In the genomic region with DNA sequence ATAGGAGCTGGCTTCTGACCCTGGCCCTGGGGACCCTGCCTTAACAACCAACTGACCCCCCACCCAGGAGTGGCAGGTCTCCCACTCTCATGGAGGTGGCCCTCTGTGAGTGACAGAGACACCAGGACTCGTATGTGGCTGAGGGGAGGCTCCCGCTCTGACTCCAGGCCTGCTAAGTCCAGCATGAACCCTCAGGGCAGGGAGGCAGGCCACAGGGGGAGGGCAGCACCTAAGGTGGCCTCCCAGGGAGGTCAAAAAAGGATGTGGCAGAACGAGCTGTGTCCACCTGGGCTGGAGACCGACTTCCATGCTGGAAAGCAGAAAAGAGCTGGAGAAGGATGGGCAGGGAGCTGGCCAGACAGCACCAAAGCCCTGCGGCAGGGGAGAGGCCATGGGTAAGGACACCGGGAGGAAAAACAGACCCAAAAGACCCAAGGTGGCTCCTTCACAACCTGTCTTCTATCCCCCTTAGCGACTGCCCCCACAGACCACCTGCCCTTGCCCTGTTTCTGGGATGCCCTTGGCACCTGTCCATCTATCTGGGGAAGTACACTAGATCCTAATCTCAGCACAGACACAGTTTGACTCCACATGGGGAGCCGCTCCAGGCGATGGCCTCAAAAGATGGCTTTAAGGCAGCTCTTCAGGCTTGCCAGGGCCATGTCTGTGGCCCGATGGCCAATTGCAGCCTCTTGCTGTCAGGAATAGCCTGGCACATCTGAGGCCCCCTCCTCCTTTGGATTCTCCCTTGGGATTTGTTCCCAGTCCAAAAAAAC, we compare ENCODE assay signal across 12 cellular contexts. TPM values are rescaled to one million over a fixed set of nuclear protein-coding genes. Genes with fewer than 3 reads are reported as not detected.
DNase-seq lines count a peak whose midpoint lies in the region; ATAC-seq and TF ChIP-seq lines count a peak whose summit lies in the region.
"Had no signal": no experiment of that assay in that cellular context is flagged by ENCODE, and none has a peak within 500 bp of the region (broad histone marks: within the 10 kb centered on the region; RNA-seq: fewer than 3 reads in every experiment).

No MANE protein-coding gene starts in this region.

- H3K9me3 ChIP-seq in left ventricle myocardium inferior (replicated peaks) = no peaks in the 10 kb centered on the region
- no peaks in the 10 kb centered on the region for H3K9me3 ChIP-seq in heart left ventricle
- H3K9me3 ChIP-seq: upper lobe of left lung had no signal

- TF ChIP-seq CTCF in left ventricle myocardium inferior (IDR thresholded peaks at IDR 0.05; ENCODE audit: borderline replicate concordance) (no peak), heart left ventricle (IDR thresholded peaks at IDR 0.05) (no peak), glutamatergic neuron (IDR thresholded peaks at IDR 0.05; ENCODE audit: partially characterized antibody, unreplicated experiment) (no peak), type B pancreatic cell (conservative IDR thresholded peaks at IDR 0.05) (no peak)
- no peak for TF ChIP-seq CTCF in activated CD8-positive, alpha-beta T cell treated with anti-CD3 and anti-CD28 coated beads for 36 hours (IDR thresholded peaks at IDR 0.05)

- H3K27ac ChIP-seq in left ventricle myocardium inferior (replicated peaks) = peak overlapping the region; percentile 72
- H3K27ac ChIP-seq in heart left ventricle = peak overlapping the region in 3 of 12 donors; percentile 17 to 84 (median 74)
- H3K27ac ChIP-seq: C4-2B had no signal

- no peaks in the 10 kb centered on the region for H3K9me3 Mint-ChIP-seq in activated CD8-positive, alpha-beta T cell treated with anti-CD3 and anti-CD28 coated beads for 36 hours
- H3K9me3 Mint-ChIP-seq in glutamatergic neuron (ENCODE audit: unreplicated experiment) (peaks cover 11% of the 10 kb centered on the region), type B pancreatic cell (no peaks in the 10 kb centered on the region)

- H3K4me3 ChIP-seq in left ventricle myocardium inferior (no peak overlapping the region), heart left ventricle (no peak overlapping the region)
- H3K4me3 ChIP-seq: upper lobe of left lung had no signal

- no peak for TF ChIP-seq POLR2A in heart left ventricle (IDR thresholded peaks at IDR 0.05)

- ATAC-seq in heart left ventricle (no peak), HG03342 (IDR thresholded peaks at IDR 0.05; ENCODE audit: unreplicated experiment) (no peak)
- no peak for ATAC-seq in activated CD8-positive, alpha-beta T cell treated with anti-CD3 and anti-CD28 coated beads for 36 hours

- H3K27me3 ChIP-seq in left ventricle myocardium inferior (ENCODE audit: low read depth) = no peaks in the 10 kb centered on the region
- H3K27me3 ChIP-seq in heart left ventricle = no peaks in the 10 kb centered on the region
- H3K27me3 ChIP-seq: upper lobe of left lung had no signal

- 78 to 90% (median 86%) methylated on average over 10 of the region's 10 CpGs for WGBS in heart left ventricle, 4 donors

- peaks cover 28% of the 10 kb centered on the region for H3K36me3 Mint-ChIP-seq in activated CD8-positive, alpha-beta T cell treated with anti-CD3 and anti-CD28 coated beads for 36 hours (ENCODE audit: low read depth)
- H3K36me3 Mint-ChIP-seq in glutamatergic neuron (ENCODE audit: unreplicated experiment) = no peaks in the 10 kb centered on the region
- H3K36me3 Mint-ChIP-seq in type B pancreatic cell = no peaks in the 10 kb centered on the region

- peaks cover 76% of the 10 kb centered on the region for H3K4me1 Mint-ChIP-seq in activated CD8-positive, alpha-beta T cell treated with anti-CD3 and anti-CD28 coated beads for 36 hours (ENCODE audit: low read depth)
- H3K4me1 Mint-ChIP-seq in glutamatergic neuron (ENCODE audit: low read depth, unreplicated experiment) = peaks cover 52% of the 10 kb centered on the region
- peaks cover 24% of the 10 kb centered on the region for H3K4me1 Mint-ChIP-seq in type B pancreatic cell (ENCODE audit: unreplicated experiment)

- H3K27me3 Mint-ChIP-seq in activated CD8-positive, alpha-beta T cell treated with anti-CD3 and anti-CD28 coated beads for 36 hours = no peaks in the 10 kb centered on the region
- peaks cover 6% of the 10 kb centered on the region for H3K27me3 Mint-ChIP-seq in glutamatergic neuron (ENCODE audit: unreplicated experiment)
- H3K27me3 Mint-ChIP-seq in type B pancreatic cell = no peaks in the 10 kb centered on the region
- H3K27me3 Mint-ChIP-seq: progenitor cell of endocrine pancreas had no signal

- DNase-seq in left ventricle myocardium inferior (no peak), heart left ventricle (no peak), glutamatergic neuron (no peak), type B pancreatic cell (ENCODE audit: extremely low spot score, unreplicated experiment) (no peak), NCI-H2107 treated with DMSO at 0.1 percent for 48 hours (lab: John Stamatoyannopoulos, UW; ENCODE audit: unreplicated experiment) (no peak), DMS53 (lab: John Stamatoyannopoulos, UW) (no peak)
- no peak for DNase-seq in activated CD8-positive, alpha-beta T cell treated with anti-CD3 and anti-CD28 coated beads for 36 hours
- DNase-seq: NCI-H1417 treated with DMSO at 0.1 percent for 48 hours, upper lobe of left lung had no signal

- POLR2A ChIA-PET in activated CD8-positive, alpha-beta T cell treated with anti-CD3 and anti-CD28 coated beads for 36 hours (lab: Charles Lee) = interaction anchor here (1.0 to 6.0 kb wide), 3 partner anchors 9 to 46 kb away, joined by 3 to 84 read pairs (median 7); a partner anchor contains a TSS

- H3K36me3 ChIP-seq in left ventricle myocardium inferior (peaks cover 11% of the 10 kb centered on the region), heart left ventricle (peaks cover 0 to 18% (median 11%) of the 10 kb centered on the region in 9 donors)

- intact Hi-C loops in left ventricle myocardium inferior (cut with micrococcal nuclease) (no loop called here), heart left ventricle (cut with DNase I) (no loop called here)
- intact Hi-C loops in activated CD8-positive, alpha-beta T cell treated with anti-CD3 and anti-CD28 coated beads for 36 hours (cut with micrococcal nuclease) = no loop called here

- CTCF ChIA-PET in activated CD8-positive, alpha-beta T cell treated with anti-CD3 and anti-CD28 coated beads for 36 hours (lab: Charles Lee) = interaction anchor here (2.6 kb wide), 1 partner anchor 9 kb away, joined by 14 read pairs; no protein-coding TSS in a partner anchor

- H3K4me3 Mint-ChIP-seq in activated CD8-positive, alpha-beta T cell treated with anti-CD3 and anti-CD28 coated beads for 36 hours = no peak overlapping the region
- H3K4me3 Mint-ChIP-seq in glutamatergic neuron (ENCODE audit: unreplicated experiment) = no peak overlapping the region
- no peak overlapping the region for H3K4me3 Mint-ChIP-seq in type B pancreatic cell

- H3K4me1 ChIP-seq in left ventricle myocardium inferior (peaks cover 90% of the 10 kb centered on the region), heart left ventricle (peaks cover 10 to 85% (median 68%) of the 10 kb centered on the region in 12 donors)

- H3K27ac Mint-ChIP-seq in activated CD8-positive, alpha-beta T cell treated with anti-CD3 and anti-CD28 coated beads for 36 hours = peak overlapping the region; percentile 74
- H3K27ac Mint-ChIP-seq in glutamatergic neuron (ENCODE audit: unreplicated experiment) (peak overlapping the region; percentile 94), type B pancreatic cell (peak overlapping the region; percentile 75)

RNA-seq across cellular contexts. Expression of a gene that starts 10.5 kb away (rescaled TPM):
- 26.8 TPM for total RNA-seq in left ventricle myocardium inferior
- 10 to 100 TPM; 20.4 to 44.0 (median 24.0) TPM for total RNA-seq in heart left ventricle
- polyA plus RNA-seq in heart left ventricle = 10 to 100 TPM; 21.2 to 33.9 TPM
- total RNA-seq in activated CD8-positive, alpha-beta T cell treated with anti-CD3 and anti-CD28 coated beads for 36 hours = 10 to 100 TPM; 60.1 to 62.4 TPM
- total RNA-seq in glutamatergic neuron (ENCODE audit: unreplicated experiment) = 31.9 TPM
- 44.5 and 52.7 TPM in 2 replicates for total RNA-seq in type B pancreatic cell (ENCODE audit: low replicate concordance)

RNA-seq across cellular contexts. Expression of a gene that starts 40.4 kb away (rescaled TPM):
- total RNA-seq in left ventricle myocardium inferior (19.3 TPM), heart left ventricle (10 to 100 TPM in 7 of 9 donors, 1 to 10 TPM in 2; 5.7 to 24.6 (median 17.0) TPM), glutamatergic neuron (ENCODE audit: unreplicated experiment) (50.7 TPM), type B pancreatic cell (ENCODE audit: low replicate concordance) (61.0 and 70.8 TPM in 2 replicates)
- 10 to 100 TPM; 11.6 to 15.5 TPM for polyA plus RNA-seq in heart left ventricle
- 10 to 100 TPM; 57.5 to 59.6 TPM for total RNA-seq in activated CD8-positive, alpha-beta T cell treated with anti-CD3 and anti-CD28 coated beads for 36 hours

RNA-seq across cellular contexts. Expression of a gene that starts 45.3 kb away (rescaled TPM):
- 4.0 TPM for total RNA-seq in left ventricle myocardium inferior
- total RNA-seq in heart left ventricle = 1 to 10 TPM; 3.6 to 7.5 (median 4.6) TPM
- polyA plus RNA-seq in heart left ventricle = 1 to 10 TPM; 4.3 to 5.6 TPM
- total RNA-seq in activated CD8-positive, alpha-beta T cell treated with anti-CD3 and anti-CD28 coated beads for 36 hours = 10 to 100 TPM; 14.2 to 19.3 TPM
- 9.8 TPM for total RNA-seq in glutamatergic neuron (ENCODE audit: unreplicated experiment)
- 12.5 and 12.8 TPM in 2 replicates for total RNA-seq in type B pancreatic cell (ENCODE audit: low replicate concordance)
